Comparison of ENCODE assay signal across 8 cellular contexts in the genomic region with DNA sequence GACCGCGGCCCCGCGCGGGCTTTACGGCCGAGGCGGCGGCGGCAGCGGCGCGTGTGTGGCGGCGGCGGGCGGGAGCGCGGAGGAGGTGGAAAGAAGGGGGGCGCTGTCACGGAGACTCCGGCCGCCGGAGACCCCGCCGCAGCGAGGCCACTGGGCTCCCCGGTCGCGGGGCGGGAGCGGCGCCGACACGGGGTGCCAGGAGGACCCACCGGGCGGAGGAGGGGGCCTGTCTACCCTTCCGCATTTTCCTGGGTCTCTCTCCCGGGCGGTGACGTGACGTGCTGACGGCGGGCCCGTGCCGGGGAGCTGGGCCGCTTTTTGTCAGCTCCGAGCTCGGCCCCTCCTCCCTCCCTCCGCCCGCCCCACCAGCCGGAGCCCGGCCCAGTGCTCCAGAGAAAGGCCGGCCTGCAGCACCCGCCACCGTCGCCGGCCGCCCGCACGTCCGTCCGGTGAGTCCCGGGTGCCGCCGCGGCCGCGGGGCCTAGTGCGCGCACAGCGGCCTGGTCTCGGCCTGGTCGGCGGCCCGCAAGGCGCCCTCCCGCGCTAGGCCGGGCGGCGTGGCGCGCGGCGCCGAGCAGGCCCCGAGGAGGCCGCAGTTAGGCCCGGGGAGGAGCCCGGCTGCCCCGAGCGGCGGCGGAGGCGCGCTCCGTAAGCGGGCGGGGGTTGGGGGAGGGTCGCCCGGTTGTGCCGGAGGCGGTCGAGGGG. TPM values are rescaled to one million over a fixed set of nuclear protein-coding genes. Genes with fewer than 3 reads are reported as not detected.
A peak's percentile ranks its signal among the peaks of the same experiment; 100 is the strongest.
DNase-seq lines count a peak whose midpoint lies in the region; ATAC-seq, FAIRE-seq and TF ChIP-seq lines count a peak whose summit lies in the region.

ZFX (plus strand) TSS at position 384 of the 705 bp plus-strand sequence. CDS start 23,014 bp downstream, outside the sequence.

- H3K27me3 ChIP-seq in SU-DHL-6 (ENCODE audit: low read length) (no peaks in the 10 kb centered on the region), adipocyte (replicated peaks; ENCODE audit: control insufficient read depth, insufficient read depth, low read length) (no peaks in the 10 kb centered on the region), left ventricle myocardium inferior (ENCODE audit: low read depth) (no peaks in the 10 kb centered on the region), vagina (no peaks in the 10 kb centered on the region)

- no peaks in the 10 kb centered on the region for H3K9me2 ChIP-seq in SU-DHL-6 (replicated peaks; ENCODE audit: insufficient read depth, low read length)

- H3K9me3 ChIP-seq in SU-DHL-6 (ENCODE audit: insufficient read depth, low read length) (no peaks in the 10 kb centered on the region), adipocyte (ENCODE audit: control insufficient read depth, low read length) (no peaks in the 10 kb centered on the region), left ventricle myocardium inferior (replicated peaks) (no peaks in the 10 kb centered on the region), vagina (no peaks in the 10 kb centered on the region)

- intact Hi-C loops in left ventricle myocardium inferior (cut with micrococcal nuclease) (no loop called here), vagina (cut with DNase I) (loop anchor here (10.0 kb wide), 1 partner anchor 95 kb away; the partner anchor contains the start of gene EIF2S3)

- H3K27ac ChIP-seq in SU-DHL-6 (ENCODE audit: low read depth, low read length) (peak within 1 kb of the TSS; percentile 84), left ventricle myocardium inferior (replicated peaks) (peak within 1 kb of the TSS; percentile 96), vagina (peak within 1 kb of the TSS; percentile 99)

- TF ChIP-seq POLR2A in vagina (IDR thresholded peaks at IDR 0.05) = no peak

- peaks cover 3% of the 10 kb centered on the region; the same call in 1 of the 2 replicates for H4K20me1 ChIP-seq in SU-DHL-6 (ENCODE audit: low read depth, low read length)

- H3K79me2 ChIP-seq in SU-DHL-6 (ENCODE audit: insufficient read depth, low read length) = peaks cover 42% of the 10 kb centered on the region

- ATAC-seq in HG03432 (IDR thresholded peaks at IDR 0.05; ENCODE audit: unreplicated experiment) = peak; percentile 56

- peak within 1 kb of the TSS; percentile 95 for H3K4me2 ChIP-seq in SU-DHL-6 (ENCODE audit: low read depth, low read length, poor library complexity, severe bottlenecking)

- H3F3A ChIP-seq in SU-DHL-6 (ENCODE audit: insufficient read depth) = peaks cover 10% of the 10 kb centered on the region; the same call in 1 of the 2 replicates

- H3K4me1 ChIP-seq in adipocyte (ENCODE audit: control insufficient read depth, insufficient read depth, low read length) = peaks cover 73% of the 10 kb centered on the region
- H3K4me1 ChIP-seq in left ventricle myocardium inferior = peaks cover 57% of the 10 kb centered on the region
- H3K4me1 ChIP-seq in vagina = peaks cover 73% of the 10 kb centered on the region

- TF ChIP-seq CTCF in SU-DHL-6 (IDR thresholded peaks at IDR 0.05; ENCODE audit: insufficient read depth, low read length, poor library complexity, severe bottlenecking) (no peak), left ventricle myocardium inferior (IDR thresholded peaks at IDR 0.05; ENCODE audit: borderline replicate concordance) (peak; percentile 14), vagina (IDR thresholded peaks at IDR 0.05) (no peak)

- H3K9ac ChIP-seq in SU-DHL-6 (ENCODE audit: low read length) (peak within 1 kb of the TSS; percentile 78), adipocyte (ENCODE audit: low read length) (peak within 1 kb of the TSS; percentile 98)

- peak within 1 kb of the TSS; percentile 74 for H2AFZ ChIP-seq in SU-DHL-6 (ENCODE audit: low read depth, low read length, severe bottlenecking)

- DNase-seq in C1 segment of cervical spinal cord (lab: John Stamatoyannopoulos, UW) (peak in 13 of 14 donors; percentile 4 to 90 (median 73)), GM19239 (ENCODE audit: insufficient read length, low spot score) (no peak), adipocyte (ENCODE audit: low read depth) (peak; percentile 74), left ventricle myocardium inferior (peak; percentile 70), pulmonary artery endothelial cell (ENCODE audit: low read depth, low spot score) (no peak), vagina (ENCODE audit: extremely low spot score in 2 of 2) (no peak)

- peak within 1 kb of the TSS; percentile 82 for H3K4me3 ChIP-seq in SU-DHL-6 (ENCODE audit: insufficient read depth, low read length, poor library complexity, severe bottlenecking)
- H3K4me3 ChIP-seq in adipocyte (ENCODE audit: low read length) = peak within 1 kb of the TSS; percentile 97
- peak within 1 kb of the TSS; percentile 80 for H3K4me3 ChIP-seq in left ventricle myocardium inferior
- peak within 1 kb of the TSS; percentile 71 to 87 for H3K4me3 ChIP-seq in vagina

- peak; percentile 63 for FAIRE-seq in GM19239 (lab: Jason Lieb, UNC)

- no peaks in the 10 kb centered on the region for H3K36me3 ChIP-seq in SU-DHL-6 (ENCODE audit: low read length)
- H3K36me3 ChIP-seq in adipocyte (ENCODE audit: control insufficient read depth, insufficient read depth, low read length, severe bottlenecking) = peaks cover 23% of the 10 kb centered on the region
- no peaks in the 10 kb centered on the region for H3K36me3 ChIP-seq in left ventricle myocardium inferior
- H3K36me3 ChIP-seq in vagina = no peaks in the 10 kb centered on the region

RNA-seq across cellular contexts. Expression of gene ZFX, which starts in this region (rescaled TPM):
- total RNA-seq in left ventricle myocardium inferior (32.8 TPM), pulmonary artery endothelial cell (33.0 and 47.5 TPM in 2 replicates), vagina (62.4 TPM)

Comparison
In these comparisons a context has a peak if more than half of its experiments do, and no peak if none do; other contexts are left out.
1. DNase-seq: peak in C1 segment of cervical spinal cord (13 of 14), adipocyte (single experiment) and left ventricle myocardium inferior (single experiment); none in GM19239 (single experiment), pulmonary artery endothelial cell (single experiment) and vagina (0 of 2).
2. Peak in every context shown above with its lines, with median percentiles within 50 percentile points of each other: H3K27ac ChIP-seq and H3K4me3 ChIP-seq.